In the genomic region with DNA sequence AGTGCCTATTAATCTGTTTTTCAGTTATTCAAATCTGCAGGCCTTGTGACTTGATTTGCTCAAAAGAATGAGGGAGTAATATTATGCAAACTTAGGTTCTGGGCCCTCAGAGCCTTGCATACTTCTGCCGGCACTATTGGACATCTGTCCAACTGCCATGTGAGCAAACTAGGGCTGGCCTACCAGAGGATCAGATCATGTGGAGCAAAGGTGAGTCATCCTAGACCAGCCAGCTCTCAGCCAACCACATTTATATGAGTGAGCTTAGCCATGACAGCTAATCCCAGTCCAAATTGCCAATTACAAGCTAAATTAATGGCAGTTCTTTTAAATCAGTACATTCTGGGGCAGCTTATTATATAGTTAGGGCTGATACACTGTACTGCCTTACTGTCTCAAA, we compare ENCODE assay signal across 17 cellular contexts.
DNase-seq lines count a peak whose midpoint lies in the region; ATAC-seq, FAIRE-seq and TF ChIP-seq lines count a peak whose summit lies in the region.
"Had no signal": no experiment of that assay in that cellular context is flagged by ENCODE, and none has a peak within 500 bp of the region (broad histone marks: within the 10 kb centered on the region; RNA-seq: fewer than 3 reads in every experiment).

No MANE protein-coding gene starts in this region.

- FAIRE-seq in GM19239 (lab: Jason Lieb, UNC): no peak
- FAIRE-seq: frontal cortex, GM12878, kidney had no signal

- no peaks in the 10 kb centered on the region; the same call in 1 of the 2 replicates for H3K27me3 ChIP-seq in BE2C
- H3K27me3 ChIP-seq in HL-60 (ENCODE audit: insufficient read depth, poor library complexity, severe bottlenecking): no peaks in the 10 kb centered on the region

- H3K4me3 ChIP-seq in BE2C (ENCODE audit: low read depth, low read length) (no peak overlapping the region), HL-60 (replicated peaks; ENCODE audit: insufficient read depth, low read length) (no peak overlapping the region)
- H3K4me3 ChIP-seq: GM12878 had no signal

- ATAC-seq in HG03378 (IDR thresholded peaks at IDR 0.05; ENCODE audit: unreplicated experiment): no peak
- ATAC-seq: GM12878 had no signal

- peaks cover 9% of the 10 kb centered on the region; the same call in 1 of the 2 replicates for H3K36me3 ChIP-seq in BE2C

- 0 out of 2 replicates have a peak, but pooled peaks cover 3% of the 10 kb centered on the region for H3K9me3 ChIP-seq in BE2C

- peaks cover 7% of the 10 kb centered on the region; the same call in 1 of the 2 replicates for H3K4me1 ChIP-seq in BE2C

- TF ChIP-seq CTCF in BE2C (IDR thresholded peaks at IDR 0.05; ENCODE audit: low read depth, low read length) (no peak), HL-60 (IDR thresholded peaks at IDR 0.05; ENCODE audit: insufficient read depth, low read length) (no peak)

- DNase-seq in BE2C (peak; percentile 52), HL-60 (ENCODE audit: low read depth in 1 of 2, low spot score in 1 of 2) (peak; percentile 33 to 74), amniotic epithelial cell (ENCODE audit: low read depth) (peak; percentile 65), iris pigment epithelial cell (ENCODE audit: low read depth) (peak; percentile 59), GM19239 (ENCODE audit: insufficient read length, low spot score) (no peak), NCI-H748 treated with DMSO at 0.1 percent for 48 hours (lab: John Stamatoyannopoulos, UW) (no peak)
- no peak for DNase-seq in NK-92 treated with Interleukin-12 subunit alpha and Interleukin-12 subunit beta, amount 100 ng/mL, for 24 hours (lab: John Stamatoyannopoulos, UW)
- DNase-seq: activated CD4-positive, alpha-beta T cell treated with anti-CD3 and anti-CD28 coated beads, Interleukin-2, amount 50 U/mL, for 1 hour; activated effector memory CD4-positive, alpha-beta T cell treated with Interleukin-2 at 50 U/mL for 16 hours; caudate nucleus; COR-L47; GOT3; kidney; NCI-H2081 had no signal

- peak overlapping the region; percentile 61 for H3K27ac ChIP-seq in HL-60 (replicated peaks)

Comparison
In these comparisons a context has a peak if more than half of its experiments do, and no peak if none do; other contexts are left out.
1. DNase-seq: peak in BE2C (single experiment), HL-60 (2 of 2), amniotic epithelial cell (single experiment) and iris pigment epithelial cell (single experiment); none in GM19239 (single experiment), NCI-H748 treated with DMSO at 0.1 percent for 48 hours (single experiment) and NK-92 treated with Interleukin-12 subunit alpha and Interleukin-12 subunit beta, amount 100 ng/mL, for 24 hours (single experiment).